ENCODE assay signal across 10 cellular contexts in the genomic region with DNA sequence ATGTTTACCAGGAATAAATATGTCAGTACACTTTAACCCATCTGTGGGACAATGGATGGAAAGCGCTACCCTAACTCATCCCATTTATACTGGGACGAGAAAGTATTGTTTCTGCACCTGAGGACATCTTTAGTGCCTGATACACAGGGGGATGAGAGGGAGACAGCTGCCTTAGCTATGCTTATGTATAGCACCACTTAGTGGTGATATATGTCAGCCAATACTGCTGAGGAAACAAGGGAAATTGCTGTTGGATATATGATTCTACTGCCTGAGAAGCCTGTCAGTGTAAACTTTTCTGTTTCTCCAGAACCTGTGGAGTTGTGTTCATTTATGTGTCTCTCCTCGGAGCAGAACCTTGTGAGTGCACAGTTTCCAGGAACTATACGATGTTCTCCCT. TPM values are rescaled to one million over a fixed set of nuclear protein-coding genes. Genes with fewer than 3 reads are reported as not detected.
A peak's percentile ranks its signal among the peaks of the same experiment; 100 is the strongest.
DNase-seq lines count a peak whose midpoint lies in the region; ATAC-seq and TF ChIP-seq lines count a peak whose summit lies in the region.
"Had no signal": no experiment of that assay in that cellular context is flagged by ENCODE, and none has a peak within 500 bp of the region (broad histone marks: within the 10 kb centered on the region; RNA-seq: fewer than 3 reads in every experiment).

No MANE protein-coding gene starts in this region.

- no peaks in the 10 kb centered on the region for H3K27me3 ChIP-seq in OCI-LY1 (ENCODE audit: insufficient read depth, low read length)
- H3K27me3 ChIP-seq in foreskin keratinocyte: peaks cover 16% of the 10 kb centered on the region
- H3K27me3 ChIP-seq: SJSA1 had no signal

- no peaks in the 10 kb centered on the region for H3K9me2 ChIP-seq in OCI-LY1 (ENCODE audit: low read depth, low read length)

- H3K36me3 ChIP-seq in OCI-LY1 (ENCODE audit: insufficient read depth, low read length): no peaks in the 10 kb centered on the region
- H3K36me3 ChIP-seq: SJSA1 had no signal

- H3K4me3 ChIP-seq in OCI-LY1 (ENCODE audit: low read depth, low read length, poor library complexity, severe bottlenecking): no peak overlapping the region
- H3K4me3 ChIP-seq: SJSA1 had no signal

- H4K20me1 ChIP-seq in OCI-LY1 (ENCODE audit: insufficient read depth, low read length): no peaks in the 10 kb centered on the region

- ATAC-seq in GM21576 (IDR thresholded peaks at IDR 0.05; ENCODE audit: unreplicated experiment): peak; percentile 45
- peak; percentile 40 for ATAC-seq in foreskin keratinocyte
- ATAC-seq in left cardiac atrium: no peak

- H3K9me3 ChIP-seq in OCI-LY1 (ENCODE audit: low read length): no peaks in the 10 kb centered on the region
- H3K9me3 ChIP-seq: SJSA1 had no signal

- no peak overlapping the region for H3K4me2 ChIP-seq in OCI-LY1 (ENCODE audit: low read length)

- TF ChIP-seq CTCF in OCI-LY1 (IDR thresholded peaks at IDR 0.05; ENCODE audit: low read length) (peak; percentile 44; the same call in 1 of the 2 replicates), foreskin keratinocyte (conservative IDR thresholded peaks at IDR 0.05) (peak; percentile 59)

- intact Hi-C loops in left cardiac atrium (cut with DNase I): no loop called here

- peak; percentile 1 for DNase-seq in DMS 273 treated with DMSO at 0.1 percent for 48 hours (lab: John Stamatoyannopoulos, UW)
- DNase-seq in foreskin keratinocyte: peak in 1 of 2 donors; percentile 11
- DNase-seq in left cardiac atrium: no peak
- no peak for DNase-seq in epidermal melanocyte (ENCODE audit: insufficient read length, low spot score)
- DNase-seq in UCSD-AML1 (lab: John Stamatoyannopoulos, UW; ENCODE audit: unreplicated experiment): no peak
- DNase-seq in G401 (ENCODE audit: low spot score): no peak
- DNase-seq: substantia nigra had no signal

- H3K79me2 ChIP-seq in OCI-LY1 (ENCODE audit: insufficient read depth, low read length): no peaks in the 10 kb centered on the region

- no peaks in the 10 kb centered on the region for H3K4me1 ChIP-seq in OCI-LY1 (ENCODE audit: insufficient read depth, low read length, severe bottlenecking)
- H3K4me1 ChIP-seq in foreskin keratinocyte: no peaks in the 10 kb centered on the region
- H3K4me1 ChIP-seq: SJSA1 had no signal

- no peak overlapping the region for H3K27ac ChIP-seq in OCI-LY1 (ENCODE audit: low read depth, low read length, poor library complexity, severe bottlenecking)
- no peak overlapping the region for H3K27ac ChIP-seq in foreskin keratinocyte
- H3K27ac ChIP-seq: SJSA1 had no signal

- no peak overlapping the region for H3K9ac ChIP-seq in OCI-LY1 (ENCODE audit: low read length)

- in situ Hi-C loops in G401 (cut with HindIII; ENCODE audit: low sequenced_read_pairs): no loop called here

- H3F3A ChIP-seq in OCI-LY1 (ENCODE audit: insufficient read depth, low read length): no peaks in the 10 kb centered on the region

- no peak overlapping the region for H2AFZ ChIP-seq in OCI-LY1 (ENCODE audit: low read length)

RNA-seq across cellular contexts. Expression of a gene that starts 13.3 kb away (rescaled TPM):
- 16.8 and 18.0 TPM in 2 replicates for total RNA-seq in foreskin keratinocyte
- 3.3 and 4.1 TPM in 2 replicates for polyA plus RNA-seq in foreskin keratinocyte
- 1 to 10 TPM; 5.9 to 6.4 TPM for total RNA-seq in left cardiac atrium
- total RNA-seq in G401 (2014; rRNA removed; shearing (Covaris generic)): 4.9 and 18.3 TPM in 2 replicates

Comparison
In these comparisons a context has a peak if more than half of its experiments do, and no peak if none do; other contexts are left out.
1. ATAC-seq: peak in GM21576 (single experiment) and foreskin keratinocyte (single experiment); none in left cardiac atrium (0 of 2).